7 cellular contexts compared by ENCODE assay signal in the genomic region with DNA sequence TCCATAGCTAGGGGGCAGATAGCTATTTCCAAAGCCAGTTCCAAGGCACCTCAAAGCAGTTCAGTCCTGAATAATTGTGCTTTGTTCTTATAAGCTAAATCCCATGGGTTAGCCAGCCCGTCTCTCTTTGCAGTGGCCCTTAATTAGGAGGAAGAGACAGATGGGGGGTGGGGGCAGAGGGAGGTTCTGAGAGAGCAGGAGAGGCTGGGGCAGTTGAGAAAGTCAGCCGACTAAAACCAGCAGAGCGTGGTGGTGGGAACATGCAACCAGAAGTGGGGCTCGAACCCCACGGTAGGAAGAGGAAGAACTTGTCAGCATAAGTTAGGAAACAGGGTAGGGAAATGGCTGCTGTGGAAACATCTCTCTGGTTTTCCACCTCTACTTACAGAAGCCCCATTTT. TPM values are rescaled to one million over a fixed set of nuclear protein-coding genes. Genes with fewer than 3 reads are reported as not detected.
"Had no signal": no experiment of that assay in that cellular context is flagged by ENCODE, and none has a peak within 500 bp of the region (broad histone marks: within the 10 kb centered on the region; RNA-seq: fewer than 3 reads in every experiment).

No MANE protein-coding gene starts in this region.

- H3K4me3 ChIP-seq: GM23248, HAP-1 had no signal

- H3K36me3 ChIP-seq: HAP-1 had no signal

- H3K27ac ChIP-seq: GM23248 had no signal

- H3K9me3 ChIP-seq: HAP-1 had no signal

- H3K4me1 ChIP-seq: HAP-1 had no signal

- H3K9ac ChIP-seq: GM23248 had no signal

- DNase-seq: GM23248, GOT3, H7, HFFc6 had no signal

- H2AFZ ChIP-seq: GM23248 had no signal

RNA-seq across cellular contexts. Expression of a gene that starts 10.9 kb away (rescaled TPM):
- total RNA-seq: GM23248, HT-29 had no signal

RNA-seq across cellular contexts. Expression of a gene that starts 12.9 kb away (rescaled TPM):
- total RNA-seq: GM23248, H4, HFFc6, HT-29 had no signal
